Comparison of ENCODE assay signal across 15 cellular contexts in genomic region chr17:67194134-67194533, GRCh38. TPM values are rescaled to one million over a fixed set of nuclear protein-coding genes. Genes with fewer than 3 reads are reported as not detected.
A peak's percentile ranks its signal among the peaks of the same experiment; 100 is the strongest.
DNase-seq lines count a peak whose midpoint lies in the region; ATAC-seq, FAIRE-seq and TF ChIP-seq lines count a peak whose summit lies in the region.
"Had no signal": no experiment of that assay in that cellular context is flagged by ENCODE, and none has a peak within 500 bp of the region (broad histone marks: within the 10 kb centered on the region; RNA-seq: fewer than 3 reads in every experiment).

No MANE protein-coding gene starts in this region.

- POLR2A ChIA-PET in endothelial cell of umbilical vein (lab: Charles Lee) = no interaction called here

- H4K91ac ChIP-seq in mesenchymal stem cell (ENCODE audit: low read length) = no peak overlapping the region

- no peak overlapping the region for H2BK120ac ChIP-seq in mesenchymal stem cell (ENCODE audit: low read depth, low read length)

- BruUV-seq in endothelial cell of umbilical vein (replicated peaks; lab: Mats Ljungman, UMichigan) = no TSS peak

- H3K18ac ChIP-seq in mesenchymal stem cell (ENCODE audit: low read depth in 1 of 2, low read length in 2 of 2) = no peak overlapping the region

- no peak overlapping the region for H3K23ac ChIP-seq in mesenchymal stem cell (ENCODE audit: low read length in 2 of 2)

- H3K79me1 ChIP-seq in mesenchymal stem cell (replicated peaks; ENCODE audit: low read length, poor library complexity, severe bottlenecking) = peaks cover 13% of the 10 kb centered on the region

- WGBS in mesenchymal stem cell = no CpG with 5 or more reads among the region's 2 CpGs

- dilution Hi-C loops in endothelial cell of umbilical vein (cut with MboI; ENCODE audit: extremely low pct_ligation_motif_present, low sequenced_read_pairs) = no loop called here

- H2BK12ac ChIP-seq in mesenchymal stem cell (ENCODE audit: low read length in 2 of 2) = no peak overlapping the region

- no peak overlapping the region for H3K27ac ChIP-seq in endothelial cell of umbilical vein (ENCODE audit: insufficient read depth, low read depth, low read length)
- H3K27ac ChIP-seq in mesenchymal stem cell (ENCODE audit: low read length, poor library complexity, severe bottlenecking) = peak overlapping the region; percentile 6

- no peak overlapping the region for H2AK5ac ChIP-seq in mesenchymal stem cell (ENCODE audit: low read length, severe bottlenecking)

- no peak overlapping the region for H2BK5ac ChIP-seq in mesenchymal stem cell (ENCODE audit: low read depth, low read length, poor library complexity, severe bottlenecking)

- no peaks in the 10 kb centered on the region for H3K9me1 ChIP-seq in endothelial cell of umbilical vein (replicated peaks; ENCODE audit: control insufficient read depth, extremely low read depth, insufficient read depth, low read length)

- no peak overlapping the region for H2BK15ac ChIP-seq in mesenchymal stem cell (ENCODE audit: low read depth, poor library complexity, severe bottlenecking)

- no peaks in the 10 kb centered on the region for H3K27me3 ChIP-seq in endothelial cell of umbilical vein (ENCODE audit: control insufficient read depth in 2 of 2, insufficient read depth in 2 of 2, low read length in 2 of 2)
- no peaks in the 10 kb centered on the region for H3K27me3 ChIP-seq in mesenchymal stem cell (ENCODE audit: control insufficient read depth in 1 of 2, insufficient read depth in 1 of 2, low read length in 2 of 2)
- H3K27me3 ChIP-seq: BE2C had no signal

- no peak overlapping the region for H3K4me3 ChIP-seq in AG10803 (ENCODE audit: low read length)
- H3K4me3 ChIP-seq in endothelial cell of umbilical vein (replicated peaks in 1 of 3; ENCODE audit: insufficient read depth in 1 of 3, low read depth in 1 of 3, low read length in 3 of 3) = no peak overlapping the region
- no peak overlapping the region for H3K4me3 ChIP-seq in mesenchymal stem cell (ENCODE audit: insufficient read depth in 1 of 2, low read depth in 1 of 2, low read length in 2 of 2)

- H4K20me1 ChIP-seq in endothelial cell of umbilical vein (replicated peaks; ENCODE audit: control insufficient read depth, extremely low read depth, insufficient read depth, low read length) = no peaks in the 10 kb centered on the region

- no peak for TF ChIP-seq CTCF in AG10803 (conservative IDR thresholded peaks at IDR 0.05; ENCODE audit: low read length)
- TF ChIP-seq CTCF in endothelial cell of umbilical vein (IDR thresholded peaks at IDR 0.05; ENCODE audit: extremely low read depth in 1 of 2, insufficient read depth in 1 of 2, low read depth in 1 of 2, low read length in 2 of 2) = no peak

- H3K9ac ChIP-seq in endothelial cell of umbilical vein (replicated peaks; ENCODE audit: extremely low read depth, insufficient read depth, low read length) (no peak overlapping the region), mesenchymal stem cell (ENCODE audit: low read length) (no peak overlapping the region)

- H3K4me1 ChIP-seq in endothelial cell of umbilical vein (ENCODE audit: control insufficient read depth, extremely low read depth, insufficient read depth, low read length) = no peaks in the 10 kb centered on the region
- H3K4me1 ChIP-seq in mesenchymal stem cell (ENCODE audit: control insufficient read depth, insufficient read depth, low read depth, low read length) = peaks cover 4% of the 10 kb centered on the region

- intact Hi-C loops in endothelial cell of umbilical vein (cut with micrococcal nuclease) = no loop called here

- no peak for FAIRE-seq in endothelial cell of umbilical vein (lab: Jason Lieb, UNC)

- no peak overlapping the region for H2AFZ ChIP-seq in endothelial cell of umbilical vein (ENCODE audit: low read depth, low read length)
- no peak overlapping the region for H2AFZ ChIP-seq in mesenchymal stem cell (ENCODE audit: low read depth, low read length)

- CTCF ChIA-PET in endothelial cell of umbilical vein (lab: Charles Lee) = interaction anchor here (1.4 kb wide), 1 partner anchor 146 kb away, joined by 3 read pairs; no protein-coding TSS in a partner anchor

- TF ChIP-seq POLR2A in endothelial cell of umbilical vein (IDR thresholded peaks at IDR 0.05; ENCODE audit: low read depth, low read length) = no peak

- H3K9me3 ChIP-seq in endothelial cell of umbilical vein (replicated peaks; ENCODE audit: control insufficient read depth, insufficient read depth, low read length) (no peaks in the 10 kb centered on the region), mesenchymal stem cell (ENCODE audit: control insufficient read depth, low read length) (no peaks in the 10 kb centered on the region)
- H3K9me3 ChIP-seq: BE2C had no signal

- H3K79me2 ChIP-seq in endothelial cell of umbilical vein (ENCODE audit: control insufficient read depth, insufficient read depth, low read length) = no peaks in the 10 kb centered on the region

- H4K8ac ChIP-seq in mesenchymal stem cell (ENCODE audit: low read length) = no peak overlapping the region

- H3K36me3 ChIP-seq in endothelial cell of umbilical vein (ENCODE audit: control insufficient read depth in 2 of 2, extremely low read depth in 1 of 2, insufficient read depth in 2 of 2, low read length in 2 of 2) (peaks cover 3 to 6% of the 10 kb centered on the region in 2 experiments), mesenchymal stem cell (ENCODE audit: control insufficient read depth in 1 of 2, insufficient read depth in 2 of 2, low read depth in 1 of 2, low read length in 2 of 2) (peaks cover 3 to 67% of the 10 kb centered on the region in 2 experiments)

- peak; percentile 88 for DNase-seq in AG10803 (ENCODE audit: low read depth)
- peak; percentile 34 for DNase-seq in M059J (ENCODE audit: low read depth)
- peak; percentile 54 for DNase-seq in endothelial cell of umbilical vein (ENCODE audit: low read depth, low spot score)
- DNase-seq in mesenchymal stem cell = peak; percentile 81
- DNase-seq in T-helper 2 cell = no peak
- DNase-seq in COLO668 (lab: John Stamatoyannopoulos, UW; ENCODE audit: unreplicated experiment) = no peak
- DNase-seq: activated naive CD8-positive, alpha-beta T cell treated with anti-CD3 and anti-CD28 coated beads for 36 hours; BE2C; hippocampal formation; NCI-H1105 treated with DMSO at 0.1 percent for 48 hours; stimulated activated CD4-positive, alpha-beta T cell treated with anti-CD3 and anti-CD28 coated beads, Interleukin-4, amount 100 ng/mL, for 4 hours; stimulated activated naive CD4-positive, alpha-beta T cell treated with Interleukin-2 at 50 U/mL for 16 hours had no signal

- H3K14ac ChIP-seq in mesenchymal stem cell (ENCODE audit: low read length in 2 of 2) = no peak overlapping the region

- H3K4me2 ChIP-seq in endothelial cell of umbilical vein (ENCODE audit: insufficient read depth, low read length) (no peak overlapping the region), mesenchymal stem cell (ENCODE audit: low read length, poor library complexity, severe bottlenecking) (no peak overlapping the region)

- ATAC-seq in HG03469 (IDR thresholded peaks at IDR 0.05; ENCODE audit: unreplicated experiment) = no peak
- no peak for ATAC-seq in GM18907 (IDR thresholded peaks at IDR 0.05; ENCODE audit: unreplicated experiment)
- ATAC-seq: Right ventricle myocardium inferior had no signal

- H3K4ac ChIP-seq in mesenchymal stem cell (ENCODE audit: low read depth in 1 of 2, low read length in 2 of 2) = no peak overlapping the region

TF ChIP-seq in endothelial cell of umbilical vein, 7 proteins besides CTCF, POLR2A, EP300 and RAD21:
- TF ChIP-seq JUN (IDR thresholded peaks at IDR 0.05; ENCODE audit: borderline replicate concordance, insufficient read depth, insufficient read length, low read depth) (no peak), EZH2 (IDR thresholded peaks at IDR 0.05; ENCODE audit: borderline replicate concordance, low read depth, low read length, severe bottlenecking) (no peak), MAX (IDR thresholded peaks at IDR 0.05; ENCODE audit: insufficient read depth, insufficient read length) (no peak), FOS (IDR thresholded peaks at IDR 0.05; ENCODE audit: borderline replicate concordance, insufficient read depth, low read length) (no peak), GATA2 (IDR thresholded peaks at IDR 0.05; ENCODE audit: insufficient read depth, insufficient read length, low read depth, low read length) (no peak), MYC (IDR thresholded peaks at IDR 0.05; ENCODE audit: low read depth, low read length) (no peak), POLR2AphosphoS5 (IDR thresholded peaks at IDR 0.05; ENCODE audit: insufficient read depth, low read depth, low read length) (no peak)

RNA-seq across cellular contexts. Expression of gene HELZ, which starts 50.9 kb away (rescaled TPM):
- total RNA-seq in M059J (2014; rRNA removed; shearing (Covaris generic)) = 15.1 and 21.9 TPM in 2 replicates
- 47.3 and 47.5 TPM in 2 replicates for total RNA-seq in endothelial cell of umbilical vein
- polyA plus RNA-seq in endothelial cell of umbilical vein = 7.5 and 8.0 TPM in 2 replicates
- 7.0 and 7.4 TPM in 2 replicates for polyA plus RNA-seq in endothelial cell of umbilical vein (2011; cell fraction: cytosol; rRNA removed)
- polyA plus RNA-seq in endothelial cell of umbilical vein (2011; cell fraction: nucleus; rRNA removed) = 22.2 and 23.1 TPM in 2 replicates
- polyA plus RNA-seq in endothelial cell of umbilical vein (2012) = 9.5 and 19.9 TPM in 2 replicates
- polyA minus RNA-seq in endothelial cell of umbilical vein = 50.8 and 55.4 TPM in 2 replicates
- 17.8 TPM for polyA minus RNA-seq in endothelial cell of umbilical vein (2011; cell fraction: cytosol; rRNA and poly(A)+ RNA removed)
- 96.2 and 138 TPM in 2 replicates for polyA minus RNA-seq in endothelial cell of umbilical vein (2011; cell fraction: nucleus; rRNA and poly(A)+ RNA removed)
- 12.8 TPM for polyA plus RNA-seq in mesenchymal stem cell (2013, experiment 1 of 2)
- polyA plus RNA-seq in mesenchymal stem cell (2013, experiment 2 of 2) = 12.1 TPM

Comparison
In these comparisons a context has a peak if more than half of its experiments do, and no peak if none do; other contexts are left out.
1. DNase-seq: peak in AG10803 (single experiment), M059J (single experiment), endothelial cell of umbilical vein (single experiment) and mesenchymal stem cell (single experiment); none in T-helper 2 cell (0 of 5) and COLO668 (single experiment).